Comparison of ENCODE assay signal across 18 cellular contexts in genomic region chr11:121869478-121869877, GRCh38.
"Had no signal": no experiment of that assay in that cellular context is flagged by ENCODE, and none has a peak within 500 bp of the region (broad histone marks: within the 10 kb centered on the region; RNA-seq: fewer than 3 reads in every experiment).

No MANE protein-coding gene starts in this region.

- H3K36me3 ChIP-seq: brain microvascular endothelial cell, upper lobe of left lung had no signal

- H3K9me3 ChIP-seq: upper lobe of left lung had no signal

- ATAC-seq: activated CD8-positive, alpha-beta T cell treated with anti-CD3 and anti-CD28 coated beads for 36 hours; activated T-helper 17 cell treated with anti-CD3 and anti-CD28 coated beads, Interleukin-2, amount 50 U/mL, for 72 hours; T-cell had no signal

- H3K27me3 ChIP-seq: brain microvascular endothelial cell, hepatocyte, upper lobe of left lung had no signal

- H3K4me3 ChIP-seq: coronary artery, hepatocyte, lung, SK-N-MC, upper lobe of left lung had no signal

- H3K27ac ChIP-seq: brain microvascular endothelial cell, hepatocyte, SK-N-MC, upper lobe of left lung had no signal

- DNase-seq: activated CD4-positive, alpha-beta T cell treated with anti-CD3 and anti-CD28 coated beads, Interleukin-2, amount 10 ng/mL, durations not matched to agents 24 days and 14 days; activated CD8-positive, alpha-beta T cell treated with anti-CD3 and anti-CD28 coated beads for 36 hours; activated naive CD4-positive, alpha-beta T cell treated with anti-CD3 and anti-CD28 coated beads for 36 hours; activated T-cell treated with anti-CD3 and anti-CD28 coated beads, Interleukin-2, amount 50 U/mL, for 1 hour; aorta; brain microvascular endothelial cell; nucleus accumbens; retina; stimulated activated CD4-positive, alpha-beta T cell treated with anti-CD3 and anti-CD28 coated beads, Interleukin-2, amount 100 ng/mL, for 24 hours; stimulated activated naive CD4-positive, alpha-beta T cell treated with Interleukin-2 at 50 U/mL for 16 hours; T-cell; T-helper 9 cell had no signal
